22 cellular contexts compared by ENCODE assay signal in the genomic region with DNA sequence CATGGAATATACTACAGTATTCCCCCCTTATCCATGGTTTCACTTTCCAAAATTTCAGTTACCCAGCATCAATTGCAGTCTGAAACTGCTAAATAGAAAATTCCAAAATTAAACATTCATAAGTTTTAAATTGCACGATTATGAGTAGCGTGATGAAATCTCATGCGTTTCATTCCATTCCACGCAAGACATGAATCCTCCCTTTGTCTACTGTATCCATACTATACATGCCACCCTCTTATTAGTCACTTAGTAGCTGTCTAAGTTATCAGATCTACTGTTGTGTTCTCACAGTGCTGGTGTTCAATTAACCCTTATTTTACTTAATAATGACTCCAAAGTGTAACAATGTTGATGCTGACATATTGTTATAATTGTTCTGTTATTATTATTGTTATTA.
A peak's percentile ranks its signal among the peaks of the same experiment; 100 is the strongest.
DNase-seq lines count a peak whose midpoint lies in the region; ATAC-seq and TF ChIP-seq lines count a peak whose summit lies in the region.
"Had no signal": no experiment of that assay in that cellular context is flagged by ENCODE, and none has a peak within 500 bp of the region (broad histone marks: within the 10 kb centered on the region; RNA-seq: fewer than 3 reads in every experiment).

No MANE protein-coding gene starts in this region.

- H3K23ac ChIP-seq in trophoblast cell (ENCODE audit: low read length), result no peak overlapping the region

- no peaks in the 10 kb centered on the region for H3K36me3 ChIP-seq in trophoblast cell (ENCODE audit: control insufficient read depth in 1 of 2, insufficient read depth in 2 of 2, low read length in 2 of 2)
- no peaks in the 10 kb centered on the region for H3K36me3 ChIP-seq in psoas muscle (ENCODE audit: insufficient read depth in 1 of 2, low read depth in 1 of 2)
- H3K36me3 ChIP-seq: BE2C, BLaER1 had no signal

- H3K4ac ChIP-seq in trophoblast cell (ENCODE audit: low read depth, low read length), result no peak overlapping the region

- H3K4me3 ChIP-seq in trophoblast cell (ENCODE audit: low read depth, low read length) (no peak overlapping the region), psoas muscle (no peak overlapping the region)
- H3K4me3 ChIP-seq: BLaER1, GM12878 had no signal

- ATAC-seq in psoas muscle (no peak), GM21390 (IDR thresholded peaks at IDR 0.05; ENCODE audit: unreplicated experiment) (no peak)
- ATAC-seq: GM12878 had no signal

- H3K79me1 ChIP-seq in trophoblast cell (ENCODE audit: low read length), result no peaks in the 10 kb centered on the region

- in situ Hi-C loops in SK-MEL-5 (cut with HindIII; ENCODE audit: low pct_unique_long_range_greater_than_20kb, low sequenced_read_pairs), result no loop called here

- H3K4me2 ChIP-seq in trophoblast cell (ENCODE audit: low read length), result no peak overlapping the region
- H3K4me2 ChIP-seq: BLaER1 had no signal

- H4K12ac ChIP-seq in trophoblast cell (ENCODE audit: low read depth, low read length), result no peak overlapping the region

- H3K27me3 ChIP-seq in trophoblast cell (ENCODE audit: insufficient read depth, low read length) (no peaks in the 10 kb centered on the region), psoas muscle (ENCODE audit: insufficient read depth in 3 of 3, low read length in 2 of 3) (no peaks in the 10 kb centered on the region)
- H3K27me3 ChIP-seq: BE2C, BLaER1 had no signal

- intact Hi-C loops in psoas muscle (cut with DNase I), result no loop called here

- no peak overlapping the region for H3K18ac ChIP-seq in trophoblast cell (ENCODE audit: low read length)

- no peak overlapping the region for H2BK5ac ChIP-seq in trophoblast cell (ENCODE audit: low read depth, low read length, poor library complexity)

- TF ChIP-seq CTCF in psoas muscle (IDR thresholded peaks at IDR 0.05), result no peak

- H3K27ac ChIP-seq in trophoblast cell (ENCODE audit: low read depth, low read length), result no peak overlapping the region
- H3K27ac ChIP-seq in psoas muscle, result no peak overlapping the region
- H3K27ac ChIP-seq: BLaER1 had no signal

- H2AFZ ChIP-seq in trophoblast cell (ENCODE audit: insufficient read depth, low read length, poor library complexity), result no peak overlapping the region

- H3K9ac ChIP-seq in trophoblast cell (ENCODE audit: low read length), result no peak overlapping the region
- H3K9ac ChIP-seq: BLaER1 had no signal

- peak; percentile 36 for DNase-seq in COLO829 (ENCODE audit: low spot score)
- peak; percentile 44 for DNase-seq in SK-MEL-5 (ENCODE audit: low read depth, low spot score)
- DNase-seq in trophoblast cell, result peak; percentile 24 to 86
- DNase-seq in psoas muscle, result no peak
- DNase-seq: 8988T; ACHN; BE2C; C1 segment of cervical spinal cord; Caco-2; Calu3; CD4-positive, alpha-beta memory T cell; CD4-positive, CD25-positive, alpha-beta regulatory T cell; CD8-positive, alpha-beta memory T cell; DMS153; DMS53; DMS79; DND-41; EL; GDM1 had no signal

- no peak overlapping the region for H2BK120ac ChIP-seq in trophoblast cell (ENCODE audit: insufficient read depth, low read length, poor library complexity)

- no CpG with 5 or more reads among the region's 4 CpGs for WGBS in trophoblast cell (ENCODE audit: extremely low coverage, insufficient coverage, insufficient read length)
- 67 to 80% (median 78%) methylated on average over 4 of the region's 4 CpGs for WGBS in psoas muscle, 3 donors

- H3K4me1 ChIP-seq in trophoblast cell (ENCODE audit: control insufficient read depth in 1 of 2, insufficient read depth in 2 of 2, low read length in 2 of 2) (no peaks in the 10 kb centered on the region), psoas muscle (no peaks in the 10 kb centered on the region)
- H3K4me1 ChIP-seq: BE2C, BLaER1, Caco-2 had no signal

- no peak overlapping the region for H3K14ac ChIP-seq in trophoblast cell (ENCODE audit: low read length)

- H2BK12ac ChIP-seq in trophoblast cell (ENCODE audit: low read length), result no peak overlapping the region

- H4K91ac ChIP-seq in trophoblast cell (ENCODE audit: low read depth, low read length), result no peak overlapping the region

- H3K9me3 ChIP-seq in trophoblast cell (ENCODE audit: insufficient read depth, low read depth, low read length), result no peaks in the 10 kb centered on the region
- H3K9me3 ChIP-seq in psoas muscle, result no peaks in the 10 kb centered on the region
- H3K9me3 ChIP-seq: BE2C, BLaER1, Caco-2 had no signal

- no peak overlapping the region for H2AK5ac ChIP-seq in trophoblast cell (ENCODE audit: low read length)

- H3K79me2 ChIP-seq in trophoblast cell (ENCODE audit: control insufficient read depth, insufficient read depth, low read length, poor library complexity), result no peaks in the 10 kb centered on the region

- H4K8ac ChIP-seq in trophoblast cell (ENCODE audit: low read depth, low read length), result no peak overlapping the region

Comparison
In these comparisons a context has a peak if more than half of its experiments do, and no peak if none do; other contexts are left out.
1. DNase-seq: peak in COLO829 (single experiment), SK-MEL-5 (single experiment) and trophoblast cell (2 of 2); none in psoas muscle (0 of 2).